1 cellular context compared by ENCODE assay signal in the genomic region with DNA sequence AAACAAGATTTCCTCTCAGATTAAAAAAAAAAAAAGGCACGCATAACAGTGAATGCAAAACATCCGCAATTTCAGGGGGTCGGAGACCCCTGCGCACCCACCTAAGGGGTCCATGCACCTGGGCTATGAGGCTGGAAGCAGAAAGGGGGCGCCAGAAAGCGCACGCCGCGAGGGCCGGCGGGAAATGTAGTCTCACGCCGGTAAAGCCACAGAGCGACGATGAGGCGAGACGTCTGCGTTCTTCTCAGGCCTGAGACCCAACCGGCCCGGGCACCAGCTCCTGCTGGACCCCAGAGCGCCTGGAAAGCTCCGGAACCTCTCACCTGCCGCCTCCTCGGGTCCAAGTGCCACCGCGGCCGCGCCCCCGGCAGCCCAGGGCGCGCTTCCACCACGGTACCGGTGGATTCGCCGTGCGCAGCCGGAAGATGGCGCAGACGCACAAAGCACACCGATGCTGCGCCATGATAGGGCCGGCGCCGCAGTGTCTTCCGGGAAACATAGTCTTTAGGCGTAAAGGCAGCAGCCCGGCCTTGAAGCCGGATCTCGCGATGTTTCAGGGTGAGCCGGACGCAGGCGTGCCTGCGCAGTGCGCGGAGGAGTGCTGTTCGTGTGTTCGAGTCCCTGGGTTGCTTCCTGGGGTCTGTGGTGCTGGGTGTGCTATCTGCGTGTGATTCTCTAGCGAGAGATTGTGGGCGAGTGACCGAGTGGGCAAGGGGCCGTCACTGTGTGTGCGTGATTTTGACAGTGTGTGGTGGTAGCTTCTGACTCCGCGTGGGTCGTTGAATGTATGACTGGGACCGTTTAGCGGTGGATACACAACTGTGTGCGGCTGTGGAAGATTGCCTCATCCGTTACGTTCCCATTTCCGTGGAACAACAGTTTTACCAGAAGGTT.
TF ChIP-seq lines count a peak whose summit lies in the region.

Gene ZNF582 (minus strand): TSS at position 416 of the 894 bp plus-strand sequence. CDS start 1,782 bp downstream, outside the sequence.

TF ChIP-seq in HepG2, 621 proteins besides CTCF, POLR2A, EP300 and RAD21 (continued from another document):
- TF ChIP-seq BCLAF1 (IDR thresholded peaks at IDR 0.05) (no peak), ISL2 (CRISPR knock-in tag; IDR thresholded peaks at IDR 0.05) (0 out of 2 replicates have a peak, but pooled peaks have one; percentile 35), GABPB1 (CRISPR knock-in tag; IDR thresholded peaks at IDR 0.05) (peak; percentile 91), ZNF546 (CRISPR knock-in tag; conservative IDR thresholded peaks at IDR 0.05) (no peak), SKI (IDR thresholded peaks at IDR 0.05; ENCODE audit: partially characterized antibody) (no peak), ZNF766 (CRISPR knock-in tag; IDR thresholded peaks at IDR 0.05; ENCODE audit: borderline replicate concordance) (no peak), GATAD1 (CRISPR knock-in tag; IDR thresholded peaks at IDR 0.05) (peak; percentile 74)
